19 cellular contexts compared by ENCODE assay signal in genomic region chr9:135883410-135884089, GRCh38. TPM values are rescaled to one million over a fixed set of nuclear protein-coding genes. Genes with fewer than 3 reads are reported as not detected.
A peak's percentile ranks its signal among the peaks of the same experiment; 100 is the strongest.
DNase-seq lines count a peak whose midpoint lies in the region; ATAC-seq and TF ChIP-seq lines count a peak whose summit lies in the region.
"Had no signal": no experiment of that assay in that cellular context is flagged by ENCODE, and none has a peak within 500 bp of the region (broad histone marks: within the 10 kb centered on the region; RNA-seq: fewer than 3 reads in every experiment).

No MANE protein-coding gene starts in this region.

- H3K36me3 ChIP-seq in CD8-positive, alpha-beta memory T cell (ENCODE audit: insufficient read depth, low read length), result no peaks in the 10 kb centered on the region

- TF ChIP-seq CTCF in activated CD8-positive, alpha-beta T cell treated with anti-CD3 and anti-CD28 coated beads for 36 hours (IDR thresholded peaks at IDR 0.05), result no peak
- TF ChIP-seq CTCF in RWPE1 (conservative IDR thresholded peaks at IDR 0.05; ENCODE audit: low read depth), result no peak
- TF ChIP-seq CTCF in glutamatergic neuron (IDR thresholded peaks at IDR 0.05; ENCODE audit: partially characterized antibody, unreplicated experiment), result no peak

- no peak for ATAC-seq in activated CD8-positive, alpha-beta T cell treated with anti-CD3 and anti-CD28 coated beads for 36 hours
- no peak for ATAC-seq in activated CD8-positive, alpha-beta T cell treated with anti-CD3 and anti-CD28 coated beads, Interleukin-2, amount 10 ng/mL, durations not matched to agents 7 days and 5 days

- no peaks in the 10 kb centered on the region for H3K27me3 Mint-ChIP-seq in activated CD8-positive, alpha-beta T cell treated with anti-CD3 and anti-CD28 coated beads for 36 hours
- no peaks in the 10 kb centered on the region for H3K27me3 Mint-ChIP-seq in activated CD8-positive, alpha-beta T cell treated with anti-CD3 and anti-CD28 coated beads, Interleukin-2, amount 10 ng/mL, durations not matched to agents 7 days and 5 days (ENCODE audit: low read depth)
- H3K27me3 Mint-ChIP-seq in glutamatergic neuron (ENCODE audit: unreplicated experiment), result peaks cover 13% of the 10 kb centered on the region
- H3K27me3 Mint-ChIP-seq in CD8-positive, alpha-beta memory T cell, result no peaks in the 10 kb centered on the region

- CTCF ChIA-PET in activated CD8-positive, alpha-beta T cell treated with anti-CD3 and anti-CD28 coated beads for 36 hours (lab: Charles Lee), result no interaction called here
- CTCF ChIA-PET in activated CD8-positive, alpha-beta T cell treated with anti-CD3 and anti-CD28 coated beads, Interleukin-2, amount 10 ng/mL, durations not matched to agents 7 days and 5 days (lab: Charles Lee), result no interaction called here
- CTCF ChIA-PET in RWPE1 (lab: Yijun Ruan, JAX), result no interaction called here
- CTCF ChIA-PET in CD8-positive, alpha-beta memory T cell (lab: Charles Lee), result no interaction called here

- no peak overlapping the region for H3K27ac Mint-ChIP-seq in activated CD8-positive, alpha-beta T cell treated with anti-CD3 and anti-CD28 coated beads for 36 hours
- H3K27ac Mint-ChIP-seq in activated CD8-positive, alpha-beta T cell treated with anti-CD3 and anti-CD28 coated beads, Interleukin-2, amount 10 ng/mL, durations not matched to agents 7 days and 5 days, result no peak overlapping the region
- peak overlapping the region; percentile 80 for H3K27ac Mint-ChIP-seq in glutamatergic neuron (ENCODE audit: unreplicated experiment)
- H3K27ac Mint-ChIP-seq in CD8-positive, alpha-beta memory T cell, result peak overlapping the region in 4 of 8 donors; percentile 5 to 66 (median 28)

- POLR2A ChIA-PET in activated CD8-positive, alpha-beta T cell treated with anti-CD3 and anti-CD28 coated beads for 36 hours (lab: Charles Lee), result no interaction called here
- POLR2A ChIA-PET in activated CD8-positive, alpha-beta T cell treated with anti-CD3 and anti-CD28 coated beads, Interleukin-2, amount 10 ng/mL, durations not matched to agents 7 days and 5 days (lab: Charles Lee), result no interaction called here
- POLR2A ChIA-PET in RWPE1 (lab: Yijun Ruan, JAX; ENCODE audit: low non-redundant PET), result no interaction called here
- POLR2A ChIA-PET in CD8-positive, alpha-beta memory T cell (lab: Charles Lee), result no interaction called here

- H3K4me3 ChIP-seq in CD8-positive, alpha-beta memory T cell (ENCODE audit: low read length), result no peak overlapping the region
- H3K4me3 ChIP-seq: esophagus muscularis mucosa, HAP-1, tibial artery had no signal

- H3K4me1 Mint-ChIP-seq in activated CD8-positive, alpha-beta T cell treated with anti-CD3 and anti-CD28 coated beads for 36 hours (ENCODE audit: low read depth), result peaks cover 56% of the 10 kb centered on the region
- H3K4me1 Mint-ChIP-seq in activated CD8-positive, alpha-beta T cell treated with anti-CD3 and anti-CD28 coated beads, Interleukin-2, amount 10 ng/mL, durations not matched to agents 7 days and 5 days (ENCODE audit: low read depth), result peaks cover 51% of the 10 kb centered on the region
- peaks cover 86% of the 10 kb centered on the region for H3K4me1 Mint-ChIP-seq in glutamatergic neuron (ENCODE audit: low read depth, unreplicated experiment)
- H3K4me1 Mint-ChIP-seq in CD8-positive, alpha-beta memory T cell, result peaks cover 54 to 68% (median 60%) of the 10 kb centered on the region in 3 donors

- H3K9me3 Mint-ChIP-seq in activated CD8-positive, alpha-beta T cell treated with anti-CD3 and anti-CD28 coated beads for 36 hours, result no peaks in the 10 kb centered on the region
- no peaks in the 10 kb centered on the region for H3K9me3 Mint-ChIP-seq in activated CD8-positive, alpha-beta T cell treated with anti-CD3 and anti-CD28 coated beads, Interleukin-2, amount 10 ng/mL, durations not matched to agents 7 days and 5 days (ENCODE audit: insufficient read depth)
- peaks cover 20% of the 10 kb centered on the region for H3K9me3 Mint-ChIP-seq in glutamatergic neuron (ENCODE audit: unreplicated experiment)
- no peaks in the 10 kb centered on the region for H3K9me3 Mint-ChIP-seq in CD8-positive, alpha-beta memory T cell

- H3K27ac ChIP-seq in RWPE1, result peak overlapping the region; percentile 2; the same call in 1 of the 2 replicates
- H3K27ac ChIP-seq in CD8-positive, alpha-beta memory T cell (ENCODE audit: low read depth, low read length), result no peak overlapping the region
- H3K27ac ChIP-seq: esophagus muscularis mucosa, tibial artery had no signal

- DNase-seq in activated CD8-positive, alpha-beta T cell treated with anti-CD3 and anti-CD28 coated beads for 36 hours, result peak; percentile 12
- no peak for DNase-seq in activated CD8-positive, alpha-beta T cell treated with anti-CD3 and anti-CD28 coated beads, Interleukin-2, amount 10 ng/mL, durations not matched to agents 7 days and 5 days
- DNase-seq in RWPE1 (ENCODE audit: low spot score) (no peak), glutamatergic neuron (no peak), superior temporal gyrus (ENCODE audit: extremely low spot score) (peak; percentile 65), occipital lobe (lab: John Stamatoyannopoulos, UW) (no peak), DMS114 treated with DMSO at 0.1 percent for 48 hours (lab: John Stamatoyannopoulos, UW; ENCODE audit: unreplicated experiment) (no peak)
- no peak for DNase-seq in CD8-positive, alpha-beta memory T cell
- DNase-seq: activated CD4-positive, alpha-beta T cell treated with anti-CD3 and anti-CD28 coated beads, Interleukin-2, amount 50 U/mL, for 4 hours; activated effector memory CD4-positive, alpha-beta T cell treated with anti-CD3 and anti-CD28 coated beads, Interleukin-2, amount 50 U/mL, for 16 hours; aorta; DMS79 treated with DMSO at 0.1 percent for 48 hours; NCI-H1105 treated with DMSO at 0.1 percent for 48 hours; SHP77; stimulated activated CD4-positive, alpha-beta T cell treated with anti-CD3 and anti-CD28 coated beads, Interleukin-1b, Interleukin-23, amount 100 ng/mL, for 48 hours; T-helper 9 cell; tibial artery had no signal

- H3K27me3 ChIP-seq in CD8-positive, alpha-beta memory T cell (ENCODE audit: insufficient read depth, low read length, poor library complexity, severe bottlenecking), result no peaks in the 10 kb centered on the region
- H3K27me3 ChIP-seq: esophagus muscularis mucosa, tibial artery had no signal

- intact Hi-C loops in activated CD8-positive, alpha-beta T cell treated with anti-CD3 and anti-CD28 coated beads for 36 hours (cut with micrococcal nuclease), result no loop called here

- no peaks in the 10 kb centered on the region for H3K9me3 ChIP-seq in CD8-positive, alpha-beta memory T cell (ENCODE audit: low read length)
- H3K9me3 ChIP-seq: esophagus muscularis mucosa, HAP-1, tibial artery had no signal

- H3K4me1 ChIP-seq in CD8-positive, alpha-beta memory T cell (ENCODE audit: insufficient read depth, low read length), result peaks cover 43% of the 10 kb centered on the region

- H3K4me3 Mint-ChIP-seq in activated CD8-positive, alpha-beta T cell treated with anti-CD3 and anti-CD28 coated beads for 36 hours, result no peak overlapping the region
- no peak overlapping the region for H3K4me3 Mint-ChIP-seq in activated CD8-positive, alpha-beta T cell treated with anti-CD3 and anti-CD28 coated beads, Interleukin-2, amount 10 ng/mL, durations not matched to agents 7 days and 5 days
- peak overlapping the region; percentile 51 for H3K4me3 Mint-ChIP-seq in glutamatergic neuron (ENCODE audit: unreplicated experiment)
- no peak overlapping the region for H3K4me3 Mint-ChIP-seq in CD8-positive, alpha-beta memory T cell

- H3K36me3 Mint-ChIP-seq in activated CD8-positive, alpha-beta T cell treated with anti-CD3 and anti-CD28 coated beads for 36 hours (ENCODE audit: low read depth), result no peaks in the 10 kb centered on the region
- H3K36me3 Mint-ChIP-seq in activated CD8-positive, alpha-beta T cell treated with anti-CD3 and anti-CD28 coated beads, Interleukin-2, amount 10 ng/mL, durations not matched to agents 7 days and 5 days (ENCODE audit: low read depth), result peaks cover 7% of the 10 kb centered on the region
- no peaks in the 10 kb centered on the region for H3K36me3 Mint-ChIP-seq in glutamatergic neuron (ENCODE audit: unreplicated experiment)
- H3K36me3 Mint-ChIP-seq in CD8-positive, alpha-beta memory T cell, result peaks cover 0 to 32% (median 3%) of the 10 kb centered on the region in 3 donors

RNA-seq across cellular contexts. Expression of gene CAMSAP1, which starts 23.8 kb away (rescaled TPM):
- 10 to 100 TPM; 20.2 to 27.0 TPM for total RNA-seq in activated CD8-positive, alpha-beta T cell treated with anti-CD3 and anti-CD28 coated beads for 36 hours
- 10 to 100 TPM; 20.3 to 21.5 TPM for total RNA-seq in activated CD8-positive, alpha-beta T cell treated with anti-CD3 and anti-CD28 coated beads, Interleukin-2, amount 10 ng/mL, durations not matched to agents 7 days and 5 days
- total RNA-seq in glutamatergic neuron (ENCODE audit: unreplicated experiment) (150 TPM), occipital lobe (128 TPM)
- total RNA-seq in CD8-positive, alpha-beta memory T cell, result 10 to 100 TPM; 30.4 to 33.7 TPM
- polyA plus RNA-seq in CD8-positive, alpha-beta memory T cell, result 2.2 TPM

Comparison
In these comparisons a context has a peak if more than half of its experiments do, and no peak if none do; other contexts are left out.
1. DNase-seq: peak in activated CD8-positive, alpha-beta T cell treated with anti-CD3 and anti-CD28 coated beads for 36 hours (single experiment) and superior temporal gyrus (single experiment); none in activated CD8-positive, alpha-beta T cell treated with anti-CD3 and anti-CD28 coated beads, Interleukin-2, amount 10 ng/mL, durations not matched to agents 7 days and 5 days (single experiment), RWPE1 (single experiment), glutamatergic neuron (single experiment), occipital lobe (single experiment), CD8-positive, alpha-beta memory T cell (0 of 5) and DMS114 treated with DMSO at 0.1 percent for 48 hours (single experiment).